Comparison of ENCODE assay signal across 1 cellular context in genomic region chr17:15291674-15292361, GRCh38.
TF ChIP-seq lines count a peak whose summit lies in the region.

No MANE protein-coding gene starts in this region.

TF ChIP-seq in HEK293, 187 proteins besides CTCF, POLR2A, EP300 and RAD21 (continued from another document):
- no peak for TF ChIP-seq ZNF398 (tag by site-specific recombination; IDR thresholded peaks at IDR 0.05)
- TF ChIP-seq ZNF639 (tag by site-specific recombination; IDR thresholded peaks at IDR 0.05), result no peak
- TF ChIP-seq ZFP37 (tag by site-specific recombination; IDR thresholded peaks at IDR 0.05), result no peak
- TF ChIP-seq ZNF354C (tag by site-specific recombination; IDR thresholded peaks at IDR 0.05; ENCODE audit: borderline replicate concordance, low read depth), result no peak
- TF ChIP-seq ZNF362 (tag by site-specific recombination; IDR thresholded peaks at IDR 0.05), result no peak
- TF ChIP-seq ZFHX2 (tag by site-specific recombination; conservative IDR thresholded peaks at IDR 0.05), result peak; percentile 15
- TF ChIP-seq ZIC2 (tag by site-specific recombination; IDR thresholded peaks at IDR 0.05), result peak; percentile 65
- TF ChIP-seq ZNF2 (tag by site-specific recombination; IDR thresholded peaks at IDR 0.05), result no peak
- no peak for TF ChIP-seq ZNF140 (tag by site-specific recombination; IDR thresholded peaks at IDR 0.05)
- no peak for TF ChIP-seq REST (tag by site-specific recombination; IDR thresholded peaks at IDR 0.05)
- 0 out of 2 replicates have a peak, but pooled peaks have one; percentile 25 for TF ChIP-seq ZNF18 (tag by site-specific recombination; IDR thresholded peaks at IDR 0.05)
- TF ChIP-seq PRDM10 (tag by site-specific recombination; IDR thresholded peaks at IDR 0.05), result 0 out of 2 replicates have a peak, but pooled peaks have one; percentile 13
- peak; percentile 44 for TF ChIP-seq GLIS1 (tag by site-specific recombination; IDR thresholded peaks at IDR 0.05)
- no peak for TF ChIP-seq ZSCAN23 (tag by site-specific recombination; IDR thresholded peaks at IDR 0.05)
- no peak for TF ChIP-seq SETDB1 (IDR thresholded peaks at IDR 0.05; ENCODE audit: insufficient read length, low read length)
- no peak for TF ChIP-seq ZNF26 (tag by site-specific recombination; IDR thresholded peaks at IDR 0.05)
- TF ChIP-seq ZNF585B (tag by site-specific recombination; IDR thresholded peaks at IDR 0.05), result no peak
- TF ChIP-seq KLF9 (tag by site-specific recombination; IDR thresholded peaks at IDR 0.05; ENCODE audit: low read depth), result no peak
- no peak for TF ChIP-seq ZNF610 (tag by site-specific recombination; IDR thresholded peaks at IDR 0.05; ENCODE audit: borderline replicate concordance)
